Comparison of ENCODE assay signal across 28 cellular contexts in genomic region chr17:72408641-72409040, GRCh38.
DNase-seq lines count a peak whose midpoint lies in the region; ATAC-seq and TF ChIP-seq lines count a peak whose summit lies in the region.
"Had no signal": no experiment of that assay in that cellular context is flagged by ENCODE, and none has a peak within 500 bp of the region (broad histone marks: within the 10 kb centered on the region; RNA-seq: fewer than 3 reads in every experiment).

No MANE protein-coding gene starts in this region.

- no peaks in the 10 kb centered on the region for H3K27me3 ChIP-seq in BLaER1
- no peaks in the 10 kb centered on the region for H3K27me3 ChIP-seq in breast epithelium
- H3K27me3 ChIP-seq: right atrium auricular region had no signal

- H3K4me1 ChIP-seq in BLaER1 = peaks cover 37% of the 10 kb centered on the region
- H3K4me1 ChIP-seq in breast epithelium = peaks cover 0 to 9% of the 10 kb centered on the region in 2 donors
- H3K4me1 ChIP-seq: HAP-1 had no signal

- peaks cover 20% of the 10 kb centered on the region for H3K27me3 Mint-ChIP-seq in nephron (ENCODE audit: low read depth)

- H3K4me2 ChIP-seq in BLaER1 = peak overlapping the region; percentile 71

- H3K36me3 ChIP-seq in BLaER1 (no peaks in the 10 kb centered on the region), breast epithelium (no peaks in the 10 kb centered on the region)
- H3K36me3 ChIP-seq: HAP-1, lower lobe of right lung, right atrium auricular region had no signal

- intact Hi-C loops in breast epithelium (cut with DNase I; ENCODE audit: low total_unique reads) = no loop called here

- ATAC-seq in HG03095 (IDR thresholded peaks at IDR 0.05; ENCODE audit: unreplicated experiment) (no peak), HG02588 (IDR thresholded peaks at IDR 0.05; ENCODE audit: unreplicated experiment) (no peak)
- ATAC-seq: activated T-cell treated with anti-CD3 and anti-CD28 coated beads, Interleukin-2, amount 50 U/mL, for 4 hours; lower lobe of right lung had no signal

- DNase-seq in LoVo (ENCODE audit: low spot score) = peak; percentile 39
- DNase-seq in breast epithelium (ENCODE audit: low spot score in 2 of 2) = no peak
- no peak for DNase-seq in stimulated activated naive CD4-positive, alpha-beta T cell treated with Interleukin-2 at 50 U/mL for 16 hours (lab: John Stamatoyannopoulos, UW)
- DNase-seq in NCI-H1436 (lab: John Stamatoyannopoulos, UW) = no peak
- DNase-seq: activated CD8-positive, alpha-beta memory T cell treated with anti-CD3 and anti-CD28 coated beads for 24 hours; activated naive CD4-positive, alpha-beta T cell; activated T-cell treated with anti-CD3 and anti-CD28 coated beads, Interleukin-2, amount 50 U/mL, for 4 hours; central memory CD4-positive, alpha-beta T cell; DMS153; foreskin fibroblast; GF-D8; hypothalamus; islet precursor cell; KG1; lower lobe of right lung; MV-4-11; NCI-H1694; NCI-H2171 treated with DMSO at 0.1 percent for 48 hours; NCI-H526 treated with DMSO at 0.1 percent for 48 hours; nucleus accumbens; stimulated activated CD8-positive, alpha-beta memory T cell treated with anti-CD3 and anti-CD28 coated beads, Interleukin-4, amount 100 ng/mL, for 48 hours; SW 1271 had no signal

- H3K4me3 ChIP-seq in BLaER1 (no peak overlapping the region), breast epithelium (no peak overlapping the region)
- H3K4me3 ChIP-seq: HAP-1, lower lobe of right lung, right atrium auricular region had no signal

- H3K27ac Mint-ChIP-seq in nephron = peak overlapping the region; percentile 74 to 89 (median 82)

- no peak for TF ChIP-seq POLR2A in breast epithelium (IDR thresholded peaks at IDR 0.05)

- H3K4me1 Mint-ChIP-seq in nephron = peaks cover 65% of the 10 kb centered on the region

- no peak overlapping the region for H3K9ac ChIP-seq in BLaER1

- TF ChIP-seq CTCF in breast epithelium (IDR thresholded peaks at IDR 0.05) (no peak), nephron (IDR thresholded peaks at IDR 0.05; ENCODE audit: unreplicated experiment in 3 of 3) (no peak)

- no peaks in the 10 kb centered on the region for H4K20me1 ChIP-seq in BLaER1

- no peaks in the 10 kb centered on the region for H3K9me3 Mint-ChIP-seq in nephron
- H3K9me3 Mint-ChIP-seq: activated T-cell treated with anti-CD3 and anti-CD28 coated beads, Interleukin-2, amount 50 U/mL, for 4 hours had no signal

- H3K36me3 Mint-ChIP-seq in nephron (ENCODE audit: low read depth) = no peaks in the 10 kb centered on the region

- H3K9me3 ChIP-seq in BLaER1 (no peaks in the 10 kb centered on the region), breast epithelium (no peaks in the 10 kb centered on the region)
- H3K9me3 ChIP-seq: HAP-1, lower lobe of right lung, right atrium auricular region had no signal

- H3K27ac ChIP-seq in BLaER1 = no peak overlapping the region
- peak overlapping the region; percentile 87 to 95 for H3K27ac ChIP-seq in breast epithelium
- H3K27ac ChIP-seq: lower lobe of right lung, right atrium auricular region had no signal

- H3K4me3 Mint-ChIP-seq in nephron = no peak overlapping the region
- H3K4me3 Mint-ChIP-seq: activated T-cell treated with anti-CD3 and anti-CD28 coated beads, Interleukin-2, amount 50 U/mL, for 4 hours had no signal
